9 cellular contexts compared by ENCODE assay signal in genomic region chr2:179218848-179219594, GRCh38. TPM values are rescaled to one million over a fixed set of nuclear protein-coding genes. Genes with fewer than 3 reads are reported as not detected.
DNase-seq lines count a peak whose midpoint lies in the region; ATAC-seq, FAIRE-seq and TF ChIP-seq lines count a peak whose summit lies in the region.
"Had no signal": no experiment of that assay in that cellular context is flagged by ENCODE, and none has a peak within 500 bp of the region (broad histone marks: within the 10 kb centered on the region; RNA-seq: fewer than 3 reads in every experiment).

No MANE protein-coding gene starts in this region.

- H3K4me3 ChIP-seq in H7 (ENCODE audit: insufficient read depth, low read depth, low read length), result no peak overlapping the region
- H3K4me3 ChIP-seq in NB4 (ENCODE audit: low read depth, low read length), result no peak overlapping the region
- no peak overlapping the region for H3K4me3 ChIP-seq in K562
- no peak overlapping the region for H3K4me3 ChIP-seq in spleen

- H4K20me1 ChIP-seq in K562 (replicated peaks; ENCODE audit: control insufficient read depth, insufficient read depth, low read length), result no peaks in the 10 kb centered on the region

- no peak for TF ChIP-seq EP300 in K562 (IDR thresholded peaks at IDR 0.05; ENCODE audit: low read length)

- FAIRE-seq in K562 (lab: Jason Lieb, UNC), result peak; percentile 83
- FAIRE-seq: endometrium had no signal

- TF ChIP-seq RAD21 in K562 (CRISPR knock-in tag; conservative IDR thresholded peaks at IDR 0.05 in 1 of 2, IDR thresholded peaks at IDR 0.05 in 1 of 2), result peak; percentile 64 to 74

- BruUV-seq in K562 (replicated peaks; lab: Mats Ljungman, UMichigan), result no TSS peak

- no peak overlapping the region for H2AFZ ChIP-seq in K562 (ENCODE audit: low read depth, low read length)

- peak; percentile 95 for TF ChIP-seq CTCF in GM10248 (IDR thresholded peaks at IDR 0.05; ENCODE audit: control extremely low read depth, extremely low read depth, low read depth, missing control alignments)
- TF ChIP-seq CTCF in NB4 (IDR thresholded peaks at IDR 0.05; ENCODE audit: low read depth, low read length), result peak; percentile 90
- peak; percentile 70 to 78 (median 73) for TF ChIP-seq CTCF in K562 (IDR thresholded peaks at IDR 0.05 in 2 of 3, conservative IDR thresholded peaks at IDR 0.05 in 1 of 3; ENCODE audit: insufficient read depth in 2 of 3, low read depth in 1 of 3, low read length in 3 of 3)
- TF ChIP-seq CTCF in spleen (IDR thresholded peaks at IDR 0.05 in 8 of 11, conservative IDR thresholded peaks at IDR 0.05 in 3 of 11), result peak; percentile 48 to 86 (median 76)

- H3K36me3 ChIP-seq in H7 (replicated peaks; ENCODE audit: control insufficient read depth, insufficient read depth, low read length) (no peaks in the 10 kb centered on the region), K562 (ENCODE audit: control insufficient read depth, insufficient read depth, low read length) (no peaks in the 10 kb centered on the region), spleen (no peaks in the 10 kb centered on the region)

- H3K79me2 ChIP-seq in K562 (ENCODE audit: control insufficient read depth, insufficient read depth, low read length), result no peaks in the 10 kb centered on the region

- ATAC-seq in K562 (peak; percentile 85), HG03469 (IDR thresholded peaks at IDR 0.05; ENCODE audit: unreplicated experiment) (no peak)

- 4% methylated on average over 4 of the region's 4 CpGs for WGBS in K562 (ENCODE audit: insufficient coverage, low coverage, missing lambda C conversion rate)
- 57 to 67% (median 61%) methylated on average over 4 of the region's 4 CpGs for WGBS in spleen, 5 donors

- no peaks in the 10 kb centered on the region for H3K9me1 ChIP-seq in K562 (ENCODE audit: control insufficient read depth, insufficient read depth, low read length)

- no peak overlapping the region for H3K4me2 ChIP-seq in K562 (ENCODE audit: insufficient read depth, low read length)

- no peak overlapping the region for H3K9ac ChIP-seq in K562 (ENCODE audit: insufficient read depth in 1 of 2, low read depth in 2 of 2, low read length in 2 of 2)

- H3K9me3 ChIP-seq in K562 (replicated peaks; ENCODE audit: control insufficient read depth, insufficient read depth, low read depth, low read length), result no peaks in the 10 kb centered on the region
- peaks cover 0 to 11% (median 0%) of the 10 kb centered on the region in 8 donors for H3K9me3 ChIP-seq in spleen

- H3K4me1 ChIP-seq in K562 (replicated peaks in 1 of 2; ENCODE audit: control insufficient read depth in 2 of 2, insufficient read depth in 2 of 2, low read length in 2 of 2) (no peaks in the 10 kb centered on the region), spleen (peaks cover 0 to 37% (median 6%) of the 10 kb centered on the region in 6 donors)

- POLR2A ChIA-PET in GM10248 (lab: Yijun Ruan, JAX), result no interaction called here
- POLR2A ChIA-PET in K562 (lab: Yijun Ruan, JAX), result interaction anchor here (0.6 kb wide), 1 partner anchor 28 kb away, joined by 3 read pairs; no protein-coding TSS in a partner anchor

- intact Hi-C loops in K562 (cut with micrococcal nuclease), result loop anchor here (1.0 to 10.0 kb wide), 3 partner anchors 222 to 856 kb away; no protein-coding TSS in a partner anchor
- intact Hi-C loops in spleen (cut with DNase I; ENCODE audit: low total_unique reads), result loop anchor here (5.0 kb wide), 1 partner anchor 223 kb away; no protein-coding TSS in a partner anchor

- H3K27ac ChIP-seq in K562 (ENCODE audit: extremely low read depth, low read depth, low read length) (no peak overlapping the region), spleen (no peak overlapping the region)

- in situ Hi-C loops in K562 (cut with MboI), result no loop called here

- no peaks in the 10 kb centered on the region for H3K27me3 ChIP-seq in H7 (ENCODE audit: control insufficient read depth, insufficient read depth, low read length)
- H3K27me3 ChIP-seq in K562 (ENCODE audit: control insufficient read depth in 2 of 2, insufficient read depth in 2 of 2, low read length in 2 of 2), result no peaks in the 10 kb centered on the region
- H3K27me3 ChIP-seq in spleen (replicated peaks in 1 of 7), result no peaks in the 10 kb centered on the region

- DNase-seq in GM10248 (ENCODE audit: extremely low spot score), result peak; percentile 63
- peak; percentile 16 for DNase-seq in H7
- peak; percentile 75 for DNase-seq in NB4 (ENCODE audit: low read depth)
- peak; percentile 19 for DNase-seq in T follicular helper cell (ENCODE audit: low read depth)
- DNase-seq in K562 (ENCODE audit: extremely low read depth in 1 of 4, low spot score in 3 of 4), result peak; percentile 30 to 73 (median 39)
- peak; percentile 64 for DNase-seq in iPS-NIHi11 (ENCODE audit: low spot score)
- no peak for DNase-seq in spleen

- no peak for TF ChIP-seq POLR2A in NB4 (IDR thresholded peaks at IDR 0.05; ENCODE audit: extremely low read depth, insufficient read length)
- TF ChIP-seq POLR2A in K562 (conservative IDR thresholded peaks at IDR 0.05), result no peak
- TF ChIP-seq POLR2A in spleen (IDR thresholded peaks at IDR 0.05), result no peak

- CTCF ChIA-PET in GM10248 (lab: Yijun Ruan, JAX) (interaction anchor here (0.6 to 1.8 kb wide), 21 partner anchors 9 to 223 kb away, joined by 3 to 12 read pairs (median 4); no protein-coding TSS in a partner anchor), K562 (lab: Yijun Ruan, JAX; ENCODE audit: low intra/inter-chr PET ratio) (interaction anchor here (0.6 to 1.6 kb wide), 4 partner anchors 192 to 717 kb away, joined by 3 to 6 read pairs (median 3); no protein-coding TSS in a partner anchor)

TF ChIP-seq in K562, 482 proteins besides CTCF, POLR2A, EP300 and RAD21:
- TF ChIP-seq ELF2 (CRISPR knock-in tag; IDR thresholded peaks at IDR 0.05) (no peak), DEAF1 (CRISPR knock-in tag; IDR thresholded peaks at IDR 0.05) (0 out of 2 replicates have a peak, but pooled peaks have one; percentile 41), PREB (CRISPR knock-in tag; IDR thresholded peaks at IDR 0.05) (no peak), YY1 (IDR thresholded peaks at IDR 0.05; ENCODE audit: borderline replicate concordance in 1 of 3, control insufficient read depth in 1 of 3, extremely low read depth in 1 of 3, insufficient read depth in 3 of 3, insufficient read length in 1 of 3, insufficient replicate concordance in 2 of 3, low read depth in 1 of 3, low read length in 2 of 3) (peak in 1 of 3 experiments; percentile 23), TCF7 (IDR thresholded peaks at IDR 0.05; ENCODE audit: borderline replicate concordance) (no peak), SMC3 (conservative IDR thresholded peaks at IDR 0.05; ENCODE audit: insufficient read depth, low read depth, low read length) (peak; percentile 47)

RNA-seq across cellular contexts. Expression of gene SESTD1, which starts 45.6 kb away (rescaled TPM):
- 16.6 and 17.7 TPM in 2 replicates for total RNA-seq in H7 (2014; rRNA removed; shearing (Covaris generic))
- 10.2 and 14.7 TPM in 2 replicates for total RNA-seq in K562 (2011; cell fraction: chromatin; rRNA removed; ENCODE audit: low replicate concordance)
- 1.2 and 2.2 TPM in 2 replicates for total RNA-seq in K562 (2011; cell fraction: nucleolus; rRNA removed)
- total RNA-seq in K562 (2011; cell fraction: nucleoplasm; rRNA removed), result 1.6 and 2.5 TPM in 2 replicates
- total RNA-seq in K562 (2014; rRNA removed) (0.86 and 1.3 TPM in 2 replicates), K562 (2014; rRNA removed; fragmentation: Illumina TruSeq; extraction: Trizol) (2.6 and 3.1 TPM in 2 replicates), K562 (2015; rRNA removed; fragmentation: Illumina TruSeq; extraction: Trizol) (1.1 and 1.3 TPM in 2 replicates), K562 (2021) (3.1 and 3.9 TPM in 2 replicates), spleen (10 to 100 TPM; 19.9 to 51.7 (median 34.6) TPM)
- polyA plus RNA-seq in K562 (2011; rRNA removed) (2.1 and 5.6 TPM in 2 replicates), K562 (2014; fragmentation: Illumina TruSeq; extraction: Trizol) (2.4 and 2.6 TPM in 2 replicates), K562 (2014; fragmentation: Nextera tagmentation; extraction: Ambion mirVana) (under 1 TPM; 0.32 to 0.87 TPM), K562 (2014; rRNA removed) (1.4 and 2.1 TPM in 2 replicates), spleen (1 to 10 TPM; 5.5 to 6.2 (median 5.6) TPM)
- polyA plus RNA-seq in K562 (2011; cell fraction: cytosol; rRNA removed), result 0.60 and 1.6 TPM in 2 replicates
- polyA plus RNA-seq in K562 (2011; cell fraction: nucleus; rRNA removed), result 1.8 and 3.3 TPM in 2 replicates
- 1.8 and 3.1 TPM in 2 replicates for polyA plus RNA-seq in K562 (2012)
- 5.6 and 12.8 TPM in 2 replicates for polyA minus RNA-seq in K562 (2011; rRNA and poly(A)+ RNA removed)
- 1.6 and 3.6 TPM in 2 replicates for polyA minus RNA-seq in K562 (2011; cell fraction: cytosol; rRNA and poly(A)+ RNA removed)
- polyA minus RNA-seq in K562 (2011; cell fraction: nucleus; rRNA and poly(A)+ RNA removed), result 2.4 and 2.8 TPM in 2 replicates
